In the genomic region with DNA sequence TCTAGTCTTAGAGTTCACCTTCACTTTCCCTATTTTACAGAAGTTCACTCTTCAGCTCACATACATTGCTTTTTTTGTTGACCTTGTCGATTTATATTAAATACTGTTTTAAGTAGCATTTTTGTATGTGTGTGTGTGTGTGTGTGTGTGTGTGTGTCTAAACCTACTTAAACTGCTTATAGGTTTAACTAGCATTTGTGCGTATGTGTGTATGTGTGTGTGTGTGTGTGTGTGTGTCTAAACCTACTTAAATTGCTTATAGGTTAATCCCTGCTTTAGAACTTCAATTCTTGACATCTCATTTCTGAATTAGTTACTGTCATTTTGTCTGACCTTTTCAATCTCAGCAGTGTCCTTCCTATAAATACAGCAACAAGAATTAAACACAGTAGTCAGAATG, we compare ENCODE assay signal across 8 cellular contexts.
"Had no signal": no experiment of that assay in that cellular context is flagged by ENCODE, and none has a peak within 500 bp of the region (broad histone marks: within the 10 kb centered on the region; RNA-seq: fewer than 3 reads in every experiment).

No MANE protein-coding gene starts in this region.

- H3K9me3 Mint-ChIP-seq: IgD-negative memory B cell had no signal

- H3K27ac Mint-ChIP-seq: HFFc6, IgD-negative memory B cell had no signal

- H3K36me3 ChIP-seq: HAP-1 had no signal

- H3K36me3 Mint-ChIP-seq: IgD-negative memory B cell had no signal

- H3K27ac ChIP-seq: GM23248, HL-60 had no signal

- H3K27me3 Mint-ChIP-seq: IgD-negative memory B cell had no signal

- H3K4me1 Mint-ChIP-seq: IgD-negative memory B cell had no signal

- H3K4me3 Mint-ChIP-seq: HFFc6, IgD-negative memory B cell had no signal

- H3K9me3 ChIP-seq: HAP-1 had no signal

- H3K4me3 ChIP-seq: GM23248, HAP-1 had no signal

- DNase-seq: GM23248, GOT3, H7, HFFc6, KBM-7 had no signal
